Comparison of ENCODE assay signal across 4 cellular contexts in the genomic region with DNA sequence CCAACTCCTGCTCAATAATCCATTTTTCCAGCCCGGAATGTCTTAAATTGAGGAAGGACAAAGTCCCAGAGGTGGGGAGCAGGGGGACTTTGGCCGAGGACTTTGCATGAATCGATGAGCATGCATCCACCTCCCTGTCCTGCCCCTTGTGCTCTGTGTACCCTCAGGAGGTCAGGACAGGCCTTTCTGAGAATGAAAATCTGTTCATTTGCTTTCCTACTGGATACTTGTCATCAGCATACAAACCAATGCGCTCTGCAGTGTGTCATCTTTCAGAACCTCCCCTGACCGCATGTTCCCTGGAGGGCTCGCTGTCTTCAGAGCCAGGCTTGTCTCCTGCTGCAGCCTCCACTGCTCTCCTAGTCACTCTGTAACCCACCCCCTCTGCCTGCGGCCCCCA. TPM values are rescaled to one million over a fixed set of nuclear protein-coding genes. Genes with fewer than 3 reads are reported as not detected.
"Had no signal": no experiment of that assay in that cellular context is flagged by ENCODE, and none has a peak within 500 bp of the region (broad histone marks: within the 10 kb centered on the region; RNA-seq: fewer than 3 reads in every experiment).

No MANE protein-coding gene starts in this region.

RNA-seq across cellular contexts. Expression of a gene that starts 2.6 kb away (rescaled TPM):
- total RNA-seq: LHCN-M2, M059J, MCF 10A, NCI-H460 had no signal

RNA-seq across cellular contexts. Expression of a gene that starts 40.6 kb away (rescaled TPM):
- total RNA-seq: LHCN-M2, M059J, MCF 10A, NCI-H460 had no signal
